1 cellular context compared by ENCODE assay signal in the genomic region with DNA sequence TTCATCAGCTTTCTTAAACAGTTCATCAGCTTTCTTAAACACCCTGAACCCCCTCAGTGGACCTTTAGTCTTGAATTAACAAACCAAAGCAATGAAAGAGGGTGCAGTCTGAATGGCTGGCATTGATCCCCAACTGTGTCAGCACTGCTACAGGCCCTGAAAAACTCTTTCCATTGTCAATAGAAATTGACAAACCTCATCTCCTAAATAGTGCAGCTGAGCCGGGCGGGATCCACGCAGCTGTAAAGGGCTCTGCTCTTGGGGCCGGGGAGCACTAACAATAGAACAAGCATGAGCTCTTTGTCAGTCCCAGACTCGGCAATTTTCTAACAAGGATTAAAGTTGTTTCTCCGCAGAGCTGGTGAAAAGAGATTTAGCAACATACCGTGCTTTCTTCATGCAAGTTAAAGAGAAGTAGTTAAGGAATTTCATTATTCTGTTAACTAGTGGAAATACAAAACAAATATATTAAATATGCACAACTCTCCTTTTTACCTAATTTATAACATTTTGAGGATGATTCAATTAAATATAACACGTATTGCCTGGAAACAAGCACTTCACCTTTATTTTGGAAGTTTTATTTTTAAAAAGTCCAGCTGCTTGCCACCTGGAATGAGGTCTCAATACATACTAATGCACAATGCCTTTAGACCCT.
TF ChIP-seq lines count a peak whose summit lies in the region.

No MANE protein-coding gene starts in this region.

TF ChIP-seq in H1, 55 proteins besides CTCF, POLR2A, EP300 and RAD21 (continued from another document):
- TF ChIP-seq, protein P1, sequence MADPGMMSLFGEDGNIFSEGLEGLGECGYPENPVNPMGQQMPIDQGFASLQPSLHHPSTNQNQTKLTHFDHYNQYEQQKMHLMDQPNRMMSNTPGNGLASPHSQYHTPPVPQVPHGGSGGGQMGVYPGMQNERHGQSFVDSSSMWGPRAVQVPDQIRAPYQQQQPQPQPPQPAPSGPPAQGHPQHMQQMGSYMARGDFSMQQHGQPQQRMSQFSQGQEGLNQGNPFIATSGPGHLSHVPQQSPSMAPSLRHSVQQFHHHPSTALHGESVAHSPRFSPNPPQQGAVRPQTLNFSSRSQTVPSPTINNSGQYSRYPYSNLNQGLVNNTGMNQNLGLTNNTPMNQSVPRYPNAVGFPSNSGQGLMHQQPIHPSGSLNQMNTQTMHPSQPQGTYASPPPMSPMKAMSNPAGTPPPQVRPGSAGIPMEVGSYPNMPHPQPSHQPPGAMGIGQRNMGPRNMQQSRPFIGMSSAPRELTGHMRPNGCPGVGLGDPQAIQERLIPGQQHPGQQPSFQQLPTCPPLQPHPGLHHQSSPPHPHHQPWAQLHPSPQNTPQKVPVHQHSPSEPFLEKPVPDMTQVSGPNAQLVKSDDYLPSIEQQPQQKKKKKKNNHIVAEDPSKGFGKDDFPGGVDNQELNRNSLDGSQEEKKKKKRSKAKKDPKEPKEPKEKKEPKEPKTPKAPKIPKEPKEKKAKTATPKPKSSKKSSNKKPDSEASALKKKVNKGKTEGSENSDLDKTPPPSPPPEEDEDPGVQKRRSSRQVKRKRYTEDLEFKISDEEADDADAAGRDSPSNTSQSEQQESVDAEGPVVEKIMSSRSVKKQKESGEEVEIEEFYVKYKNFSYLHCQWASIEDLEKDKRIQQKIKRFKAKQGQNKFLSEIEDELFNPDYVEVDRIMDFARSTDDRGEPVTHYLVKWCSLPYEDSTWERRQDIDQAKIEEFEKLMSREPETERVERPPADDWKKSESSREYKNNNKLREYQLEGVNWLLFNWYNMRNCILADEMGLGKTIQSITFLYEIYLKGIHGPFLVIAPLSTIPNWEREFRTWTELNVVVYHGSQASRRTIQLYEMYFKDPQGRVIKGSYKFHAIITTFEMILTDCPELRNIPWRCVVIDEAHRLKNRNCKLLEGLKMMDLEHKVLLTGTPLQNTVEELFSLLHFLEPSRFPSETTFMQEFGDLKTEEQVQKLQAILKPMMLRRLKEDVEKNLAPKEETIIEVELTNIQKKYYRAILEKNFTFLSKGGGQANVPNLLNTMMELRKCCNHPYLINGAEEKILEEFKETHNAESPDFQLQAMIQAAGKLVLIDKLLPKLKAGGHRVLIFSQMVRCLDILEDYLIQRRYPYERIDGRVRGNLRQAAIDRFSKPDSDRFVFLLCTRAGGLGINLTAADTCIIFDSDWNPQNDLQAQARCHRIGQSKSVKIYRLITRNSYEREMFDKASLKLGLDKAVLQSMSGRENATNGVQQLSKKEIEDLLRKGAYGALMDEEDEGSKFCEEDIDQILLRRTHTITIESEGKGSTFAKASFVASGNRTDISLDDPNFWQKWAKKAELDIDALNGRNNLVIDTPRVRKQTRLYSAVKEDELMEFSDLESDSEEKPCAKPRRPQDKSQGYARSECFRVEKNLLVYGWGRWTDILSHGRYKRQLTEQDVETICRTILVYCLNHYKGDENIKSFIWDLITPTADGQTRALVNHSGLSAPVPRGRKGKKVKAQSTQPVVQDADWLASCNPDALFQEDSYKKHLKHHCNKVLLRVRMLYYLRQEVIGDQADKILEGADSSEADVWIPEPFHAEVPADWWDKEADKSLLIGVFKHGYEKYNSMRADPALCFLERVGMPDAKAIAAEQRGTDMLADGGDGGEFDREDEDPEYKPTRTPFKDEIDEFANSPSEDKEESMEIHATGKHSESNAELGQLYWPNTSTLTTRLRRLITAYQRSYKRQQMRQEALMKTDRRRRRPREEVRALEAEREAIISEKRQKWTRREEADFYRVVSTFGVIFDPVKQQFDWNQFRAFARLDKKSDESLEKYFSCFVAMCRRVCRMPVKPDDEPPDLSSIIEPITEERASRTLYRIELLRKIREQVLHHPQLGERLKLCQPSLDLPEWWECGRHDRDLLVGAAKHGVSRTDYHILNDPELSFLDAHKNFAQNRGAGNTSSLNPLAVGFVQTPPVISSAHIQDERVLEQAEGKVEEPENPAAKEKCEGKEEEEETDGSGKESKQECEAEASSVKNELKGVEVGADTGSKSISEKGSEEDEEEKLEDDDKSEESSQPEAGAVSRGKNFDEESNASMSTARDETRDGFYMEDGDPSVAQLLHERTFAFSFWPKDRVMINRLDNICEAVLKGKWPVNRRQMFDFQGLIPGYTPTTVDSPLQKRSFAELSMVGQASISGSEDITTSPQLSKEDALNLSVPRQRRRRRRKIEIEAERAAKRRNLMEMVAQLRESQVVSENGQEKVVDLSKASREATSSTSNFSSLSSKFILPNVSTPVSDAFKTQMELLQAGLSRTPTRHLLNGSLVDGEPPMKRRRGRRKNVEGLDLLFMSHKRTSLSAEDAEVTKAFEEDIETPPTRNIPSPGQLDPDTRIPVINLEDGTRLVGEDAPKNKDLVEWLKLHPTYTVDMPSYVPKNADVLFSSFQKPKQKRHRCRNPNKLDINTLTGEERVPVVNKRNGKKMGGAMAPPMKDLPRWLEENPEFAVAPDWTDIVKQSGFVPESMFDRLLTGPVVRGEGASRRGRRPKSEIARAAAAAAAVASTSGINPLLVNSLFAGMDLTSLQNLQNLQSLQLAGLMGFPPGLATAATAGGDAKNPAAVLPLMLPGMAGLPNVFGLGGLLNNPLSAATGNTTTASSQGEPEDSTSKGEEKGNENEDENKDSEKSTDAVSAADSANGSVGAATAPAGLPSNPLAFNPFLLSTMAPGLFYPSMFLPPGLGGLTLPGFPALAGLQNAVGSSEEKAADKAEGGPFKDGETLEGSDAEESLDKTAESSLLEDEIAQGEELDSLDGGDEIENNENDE (IDR thresholded peaks at IDR 0.05; ENCODE audit: insufficient replicate concordance, low read length) = peak; percentile 95
- TF ChIP-seq, protein P2, sequence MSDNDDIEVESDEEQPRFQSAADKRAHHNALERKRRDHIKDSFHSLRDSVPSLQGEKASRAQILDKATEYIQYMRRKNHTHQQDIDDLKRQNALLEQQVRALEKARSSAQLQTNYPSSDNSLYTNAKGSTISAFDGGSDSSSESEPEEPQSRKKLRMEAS (IDR thresholded peaks at IDR 0.05) = no peak
- TF ChIP-seq SP1 (IDR thresholded peaks at IDR 0.05; ENCODE audit: low read depth, low read length) (peak; percentile 61; the same call in 1 of the 2 replicates), KDM1A (IDR thresholded peaks at IDR 0.05; ENCODE audit: borderline replicate concordance, low read length) (peak; percentile 59; the same call in 1 of the 2 replicates)
